In genomic region chr1:3772027-3772714, GRCh38 we compare ENCODE assay signal across 8 cellular contexts. TPM values are rescaled to one million over a fixed set of nuclear protein-coding genes. Genes with fewer than 3 reads are reported as not detected.
DNase-seq lines count a peak whose midpoint lies in the region; ATAC-seq and TF ChIP-seq lines count a peak whose summit lies in the region.

No MANE protein-coding gene starts in this region.

- peak overlapping the region; percentile 72 for H3K27ac Mint-ChIP-seq in activated naive CD4-positive, alpha-beta T cell treated with anti-CD3 and anti-CD28 coated beads, Interleukin-2, amount 50 U/mL, for 24 hours

- no peaks in the 10 kb centered on the region for H3K36me3 ChIP-seq in BLaER1 treated with 17β-estradiol and CSF1 and Interleukin-3, amounts not matched to agents 10 nM and 100 nM
- H3K36me3 ChIP-seq in HUES64 (ENCODE audit: insufficient read depth, low read length): no peaks in the 10 kb centered on the region
- no peaks in the 10 kb centered on the region for H3K36me3 ChIP-seq in upper lobe of right lung

- TF ChIP-seq CTCF in upper lobe of right lung (IDR thresholded peaks at IDR 0.05): no peak

- peak overlapping the region; percentile 60 to 77 (median 66) for H3K4me3 ChIP-seq in BLaER1 treated with 17β-estradiol and CSF1 and Interleukin-3, amounts not matched to agents 10 nM and 100 nM
- H3K4me3 ChIP-seq in HUES64 (ENCODE audit: low read length): peak overlapping the region; percentile 73
- peak overlapping the region; percentile 61 for H3K4me3 ChIP-seq in upper lobe of right lung

- WGBS in HUES64: 1% methylated on average over 51 of the region's 61 CpGs

- H3K27ac ChIP-seq in BLaER1 treated with 17β-estradiol and CSF1 and Interleukin-3, amounts not matched to agents 10 nM and 100 nM: peak overlapping the region in 10 of 11 experiments; percentile 37 to 69 (median 59); a peak in 18 of 22 replicates
- H3K27ac ChIP-seq in HUES64 (ENCODE audit: low read depth, low read length) (no peak overlapping the region), upper lobe of right lung (peak overlapping the region; percentile 63)

- peaks cover 11 to 42% (median 35%) of the 10 kb centered on the region in 11 experiments; a peak in 20 of 22 replicates for H4K20me1 ChIP-seq in BLaER1 treated with 17β-estradiol and CSF1 and Interleukin-3, amounts not matched to agents 10 nM and 100 nM

- peaks cover 0 to 5% (median 0%) of the 10 kb centered on the region in 11 experiments; a peak in 3 of 22 replicates for H3K27me3 ChIP-seq in BLaER1 treated with 17β-estradiol and CSF1 and Interleukin-3, amounts not matched to agents 10 nM and 100 nM
- H3K27me3 ChIP-seq in HUES64 (ENCODE audit: insufficient read depth, low read length) (peaks cover 8% of the 10 kb centered on the region; the same call in 1 of the 2 replicates), upper lobe of right lung (no peaks in the 10 kb centered on the region)

- H3K9me3 ChIP-seq in BLaER1 treated with 17β-estradiol and CSF1 and Interleukin-3, amounts not matched to agents 10 nM and 100 nM (replicated peaks in 1 of 11): no peaks in the 10 kb centered on the region
- H3K9me3 ChIP-seq in HUES64 (ENCODE audit: insufficient read depth, low read depth, low read length) (no peaks in the 10 kb centered on the region), upper lobe of right lung (no peaks in the 10 kb centered on the region)

- ATAC-seq in GM19438 (IDR thresholded peaks at IDR 0.05; ENCODE audit: low read depth, unreplicated experiment): peak; percentile 63
- peak; percentile 87 for ATAC-seq in Right ventricle myocardium inferior
- ATAC-seq in upper lobe of right lung: peak; percentile 88

- H3K4me3 Mint-ChIP-seq in activated naive CD4-positive, alpha-beta T cell treated with anti-CD3 and anti-CD28 coated beads, Interleukin-2, amount 50 U/mL, for 24 hours: peak overlapping the region; percentile 81

- H3K9me3 Mint-ChIP-seq in activated naive CD4-positive, alpha-beta T cell treated with anti-CD3 and anti-CD28 coated beads, Interleukin-2, amount 50 U/mL, for 24 hours: no peaks in the 10 kb centered on the region

- no peaks in the 10 kb centered on the region for H3K36me3 Mint-ChIP-seq in activated naive CD4-positive, alpha-beta T cell treated with anti-CD3 and anti-CD28 coated beads, Interleukin-2, amount 50 U/mL, for 24 hours

- no peaks in the 10 kb centered on the region for H3K27me3 Mint-ChIP-seq in activated naive CD4-positive, alpha-beta T cell treated with anti-CD3 and anti-CD28 coated beads, Interleukin-2, amount 50 U/mL, for 24 hours

- peak overlapping the region; percentile 93 to 100 (median 99) for H3K4me2 ChIP-seq in BLaER1 treated with 17β-estradiol and CSF1 and Interleukin-3, amounts not matched to agents 10 nM and 100 nM

- peaks cover 65 to 87% (median 83%) of the 10 kb centered on the region in 10 experiments for H3K4me1 ChIP-seq in BLaER1 treated with 17β-estradiol and CSF1 and Interleukin-3, amounts not matched to agents 10 nM and 100 nM
- peaks cover 3% of the 10 kb centered on the region for H3K4me1 ChIP-seq in HUES64 (ENCODE audit: insufficient read depth, low read length)
- H3K4me1 ChIP-seq in upper lobe of right lung: peaks cover 13% of the 10 kb centered on the region

- peak overlapping the region; percentile 55 to 78 (median 75) for H3K9ac ChIP-seq in BLaER1 treated with 17β-estradiol and CSF1 and Interleukin-3, amounts not matched to agents 10 nM and 100 nM
- H3K9ac ChIP-seq in HUES64 (ENCODE audit: low read depth, low read length): peak overlapping the region; percentile 60

- intact Hi-C loops in Right ventricle myocardium inferior (cut with DNase I) (no loop called here), upper lobe of right lung (cut with DNase I) (no loop called here)

- DNase-seq in SKM-1 (lab: John Stamatoyannopoulos, UW; ENCODE audit: unreplicated experiment) (peak; percentile 75), Right ventricle myocardium inferior (ENCODE audit: missing footprints) (peak; percentile 95), pons (ENCODE audit: low spot score) (peak; percentile 45), upper lobe of right lung (peak; percentile 97)

- peaks cover 10% of the 10 kb centered on the region for H3K4me1 Mint-ChIP-seq in activated naive CD4-positive, alpha-beta T cell treated with anti-CD3 and anti-CD28 coated beads, Interleukin-2, amount 50 U/mL, for 24 hours

RNA-seq across cellular contexts. Expression of gene SMIM1, which starts 0.4 kb away (rescaled TPM):
- polyA plus RNA-seq in HUES64 (2013, experiment 1 of 2): 4.8 TPM
- polyA plus RNA-seq in HUES64 (2013, experiment 2 of 2): 3.6 TPM
- 13.0 TPM for total RNA-seq in Right ventricle myocardium inferior
- total RNA-seq in upper lobe of right lung: 9.3 TPM

RNA-seq across cellular contexts. Expression of gene CCDC27, which starts 19.9 kb away (rescaled TPM):
- polyA plus RNA-seq in HUES64 (2013, experiment 1 of 2): 0.05 TPM
- not detected for polyA plus RNA-seq in HUES64 (2013, experiment 2 of 2)
- total RNA-seq in Right ventricle myocardium inferior (not detected), upper lobe of right lung (not detected)

RNA-seq across cellular contexts. Expression of gene LRRC47, which starts 24.1 kb away (rescaled TPM):
- polyA plus RNA-seq in HUES64 (2013, experiment 1 of 2): 43.8 TPM
- 39.4 TPM for polyA plus RNA-seq in HUES64 (2013, experiment 2 of 2)
- total RNA-seq in Right ventricle myocardium inferior: 54.5 TPM
- 34.2 TPM for total RNA-seq in upper lobe of right lung

Comparison
In these comparisons a context has a peak if more than half of its experiments do, and no peak if none do; other contexts are left out.
1. DNase-seq: peak in every context shown above with its lines; median percentile 97 in upper lobe of right lung; 95 in Right ventricle myocardium inferior; 75 in SKM-1; 45 in pons.